1 cellular context compared by ENCODE assay signal in the genomic region with DNA sequence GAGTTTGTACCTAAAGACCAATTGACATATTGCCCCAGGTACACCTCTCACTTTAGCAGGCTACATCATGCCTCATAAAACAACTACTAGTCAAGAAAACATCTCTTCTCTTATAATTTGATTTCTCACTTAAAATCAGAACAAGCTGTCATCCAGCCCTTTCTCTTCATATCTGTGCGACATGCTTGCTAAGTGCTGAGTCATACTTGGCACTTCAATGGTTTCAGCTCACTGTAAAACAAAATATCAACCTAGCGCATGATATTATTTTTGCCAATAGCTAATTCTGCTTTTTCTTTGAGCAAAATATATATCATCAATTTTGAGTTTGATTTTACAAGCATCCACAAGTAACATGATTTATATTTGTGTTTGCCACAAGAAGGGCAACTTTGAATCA.
TF ChIP-seq lines count a peak whose summit lies in the region.

No MANE protein-coding gene starts in this region.

TF ChIP-seq in IMR-90, 13 proteins besides CTCF, POLR2A, EP300 and RAD21 (continued from another document):
- no peak for TF ChIP-seq FOS (IDR thresholded peaks at IDR 0.05; ENCODE audit: low read depth, low read length)
- no peak for TF ChIP-seq RCOR1 (IDR thresholded peaks at IDR 0.05; ENCODE audit: insufficient replicate concordance, low read length)
- no peak for TF ChIP-seq RFX5 (IDR thresholded peaks at IDR 0.05; ENCODE audit: low read depth, low read length)
- no peak for TF ChIP-seq CHD1 (IDR thresholded peaks at IDR 0.05; ENCODE audit: low read depth, low read length)
